ENCODE assay signal across 9 cellular contexts in the genomic region with DNA sequence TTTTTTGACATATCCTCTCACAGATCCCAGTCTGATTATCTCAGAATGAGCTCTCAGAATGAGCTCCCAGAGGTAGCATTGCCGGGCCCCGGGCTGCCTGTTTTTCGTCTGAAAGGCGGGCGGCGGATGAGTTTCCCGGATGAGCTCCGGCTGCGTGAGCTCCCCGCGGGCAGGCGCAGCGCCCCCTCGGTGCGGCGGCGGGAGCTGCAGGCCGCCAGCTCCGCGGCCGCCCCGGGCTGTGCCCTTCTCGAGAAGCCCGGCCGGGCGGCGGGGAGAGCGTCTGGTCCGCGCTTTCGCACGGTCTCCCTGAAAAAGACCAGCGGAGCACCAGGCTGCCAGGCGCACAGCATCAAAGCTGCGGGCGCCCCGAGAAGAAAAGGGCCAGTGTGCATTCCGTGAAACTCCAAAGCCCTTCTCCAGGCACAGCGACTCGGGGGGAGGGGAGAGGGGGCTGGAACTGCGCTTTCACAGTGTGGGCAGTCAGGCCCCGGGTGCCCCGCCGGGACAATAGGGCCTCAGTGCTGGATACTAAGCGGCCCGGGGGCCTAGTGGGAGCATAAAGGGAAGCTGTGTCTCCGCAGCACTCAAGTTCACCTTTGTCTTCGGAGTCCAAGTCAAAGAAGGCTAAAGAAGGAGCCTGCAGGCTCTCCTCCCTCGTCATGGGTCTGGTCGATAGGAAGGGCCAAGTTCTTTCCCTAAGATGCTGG. TPM values are rescaled to one million over a fixed set of nuclear protein-coding genes. Genes with fewer than 3 reads are reported as not detected.
A peak's percentile ranks its signal among the peaks of the same experiment; 100 is the strongest.
DNase-seq lines count a peak whose midpoint lies in the region; ATAC-seq, FAIRE-seq and TF ChIP-seq lines count a peak whose summit lies in the region.
"Had no signal": no experiment of that assay in that cellular context is flagged by ENCODE, and none has a peak within 500 bp of the region (broad histone marks: within the 10 kb centered on the region; RNA-seq: fewer than 3 reads in every experiment).

No MANE protein-coding gene starts in this region.

- ATAC-seq in GM19438 (IDR thresholded peaks at IDR 0.05; ENCODE audit: low read depth, unreplicated experiment) (peak; percentile 96), HG03565 (IDR thresholded peaks at IDR 0.05; ENCODE audit: unreplicated experiment) (peak; percentile 89)

- H3K27me3 ChIP-seq in endothelial cell of umbilical vein (ENCODE audit: control insufficient read depth in 2 of 2, insufficient read depth in 2 of 2, low read length in 2 of 2), result peaks cover 0 to 1% of the 10 kb centered on the region in 2 experiments

- no peak overlapping the region for H3K27ac ChIP-seq in endothelial cell of umbilical vein (ENCODE audit: insufficient read depth, low read depth, low read length)

- CTCF ChIA-PET in endothelial cell of umbilical vein (lab: Charles Lee), result interaction anchor here (0.5 to 5.2 kb wide), 48 partner anchors 10 to 1169 kb away, joined by 3 to 86 read pairs (median 4); a partner anchor contains a TSS

- DNase-seq in CD1c-positive myeloid dendritic cell (ENCODE audit: extremely low spot score) (peak; percentile 83), NOMO-1 (lab: John Stamatoyannopoulos, UW; ENCODE audit: unreplicated experiment in 2 of 2) (peak; percentile 70 to 77), endothelial cell of umbilical vein (ENCODE audit: low read depth, low spot score) (peak; percentile 79), middle frontal gyrus (ENCODE audit: extremely low spot score, low spot score) (peak; percentile 83)
- DNase-seq in activated CD8-positive, alpha-beta memory T cell treated with anti-CD3 and anti-CD28 coated beads, Interleukin-2, amount 50 U/mL, for 24 hours (ENCODE audit: extremely low read depth), result peak; percentile 41
- DNase-seq in stimulated activated CD8-positive, alpha-beta memory T cell treated with anti-CD3 and anti-CD28 coated beads, Interleukin-15, amount 100 ng/mL, for 48 hours (ENCODE audit: low read depth in 2 of 2), result peak; percentile 65 to 70

- H3K79me2 ChIP-seq in endothelial cell of umbilical vein (ENCODE audit: control insufficient read depth, insufficient read depth, low read length), result no peaks in the 10 kb centered on the region

- peak overlapping the region; percentile 34 to 61 (median 58) for H3K4me3 ChIP-seq in endothelial cell of umbilical vein (replicated peaks in 1 of 3; ENCODE audit: insufficient read depth in 1 of 3, low read depth in 1 of 3, low read length in 3 of 3)

- no peaks in the 10 kb centered on the region for H4K20me1 ChIP-seq in endothelial cell of umbilical vein (replicated peaks; ENCODE audit: control insufficient read depth, extremely low read depth, insufficient read depth, low read length)

- peaks cover 8% of the 10 kb centered on the region for H3K4me1 ChIP-seq in endothelial cell of umbilical vein (ENCODE audit: control insufficient read depth, extremely low read depth, insufficient read depth, low read length)

- intact Hi-C loops in endothelial cell of umbilical vein (cut with micrococcal nuclease), result loop anchor here (1.0 kb wide), 3 partner anchors 13 to 114 kb away; a partner anchor contains a TSS

- TF ChIP-seq POLR2A in endothelial cell of umbilical vein (IDR thresholded peaks at IDR 0.05; ENCODE audit: low read depth, low read length), result no peak

- peak overlapping the region; percentile 93 for H2AFZ ChIP-seq in endothelial cell of umbilical vein (ENCODE audit: low read depth, low read length)

- H3K9me1 ChIP-seq in endothelial cell of umbilical vein (replicated peaks; ENCODE audit: control insufficient read depth, extremely low read depth, insufficient read depth, low read length), result no peaks in the 10 kb centered on the region

- no peaks in the 10 kb centered on the region for H3K36me3 ChIP-seq in endothelial cell of umbilical vein (ENCODE audit: control insufficient read depth in 2 of 2, extremely low read depth in 1 of 2, insufficient read depth in 2 of 2, low read length in 2 of 2)

- POLR2A ChIA-PET in endothelial cell of umbilical vein (lab: Charles Lee), result interaction anchor here (0.7 to 1.1 kb wide), 2 partner anchors 11 to 439 kb away, joined by 4 to 9 read pairs; a partner anchor contains a TSS

- peak overlapping the region; percentile 90 for H3K4me2 ChIP-seq in endothelial cell of umbilical vein (ENCODE audit: insufficient read depth, low read length)

- no peaks in the 10 kb centered on the region for H3K9me3 ChIP-seq in endothelial cell of umbilical vein (replicated peaks; ENCODE audit: control insufficient read depth, insufficient read depth, low read length)

- no TSS peak for BruUV-seq in endothelial cell of umbilical vein (replicated peaks; lab: Mats Ljungman, UMichigan)

- peak; percentile 81 to 98 for TF ChIP-seq CTCF in endothelial cell of umbilical vein (IDR thresholded peaks at IDR 0.05; ENCODE audit: extremely low read depth in 1 of 2, insufficient read depth in 1 of 2, low read depth in 1 of 2, low read length in 2 of 2)

- dilution Hi-C loops in endothelial cell of umbilical vein (cut with MboI; ENCODE audit: extremely low pct_ligation_motif_present, low sequenced_read_pairs), result no loop called here

- peak overlapping the region; percentile 66 for H3K9ac ChIP-seq in endothelial cell of umbilical vein (replicated peaks; ENCODE audit: extremely low read depth, insufficient read depth, low read length)

- peak; percentile 87 for FAIRE-seq in endothelial cell of umbilical vein (lab: Jason Lieb, UNC)
- FAIRE-seq: colon had no signal

TF ChIP-seq in endothelial cell of umbilical vein, 7 proteins besides CTCF, POLR2A, EP300 and RAD21:
- TF ChIP-seq GATA2 (IDR thresholded peaks at IDR 0.05; ENCODE audit: insufficient read depth, insufficient read length, low read depth, low read length), result no peak
- TF ChIP-seq EZH2 (IDR thresholded peaks at IDR 0.05; ENCODE audit: borderline replicate concordance, low read depth, low read length, severe bottlenecking), result no peak
- TF ChIP-seq POLR2AphosphoS5 (IDR thresholded peaks at IDR 0.05; ENCODE audit: insufficient read depth, low read depth, low read length), result peak; percentile 69

RNA-seq across cellular contexts. Expression of a gene that starts 12.1 kb away (rescaled TPM):
- 0.20 TPM in 1 of 2 replicates, not detected in the other for total RNA-seq in endothelial cell of umbilical vein
- 0.10 TPM in 1 of 2 replicates, not detected in the other for polyA plus RNA-seq in endothelial cell of umbilical vein
- 0.04 and 0.13 TPM in 2 replicates for polyA plus RNA-seq in endothelial cell of umbilical vein (2011; cell fraction: cytosol; rRNA removed)
- polyA plus RNA-seq in endothelial cell of umbilical vein (2011; cell fraction: nucleus; rRNA removed), result 0.49 and 0.84 TPM in 2 replicates
- polyA plus RNA-seq in endothelial cell of umbilical vein (2012), result 0.15 and 0.18 TPM in 2 replicates
- polyA minus RNA-seq in endothelial cell of umbilical vein, result 0.38 and 1.2 TPM in 2 replicates
- polyA minus RNA-seq in endothelial cell of umbilical vein (2011; cell fraction: cytosol; rRNA and poly(A)+ RNA removed), result 1.0 TPM
- 0.43 and 0.63 TPM in 2 replicates for polyA minus RNA-seq in endothelial cell of umbilical vein (2011; cell fraction: nucleus; rRNA and poly(A)+ RNA removed)
